ENCODE assay signal across 2 cellular contexts in the genomic region with DNA sequence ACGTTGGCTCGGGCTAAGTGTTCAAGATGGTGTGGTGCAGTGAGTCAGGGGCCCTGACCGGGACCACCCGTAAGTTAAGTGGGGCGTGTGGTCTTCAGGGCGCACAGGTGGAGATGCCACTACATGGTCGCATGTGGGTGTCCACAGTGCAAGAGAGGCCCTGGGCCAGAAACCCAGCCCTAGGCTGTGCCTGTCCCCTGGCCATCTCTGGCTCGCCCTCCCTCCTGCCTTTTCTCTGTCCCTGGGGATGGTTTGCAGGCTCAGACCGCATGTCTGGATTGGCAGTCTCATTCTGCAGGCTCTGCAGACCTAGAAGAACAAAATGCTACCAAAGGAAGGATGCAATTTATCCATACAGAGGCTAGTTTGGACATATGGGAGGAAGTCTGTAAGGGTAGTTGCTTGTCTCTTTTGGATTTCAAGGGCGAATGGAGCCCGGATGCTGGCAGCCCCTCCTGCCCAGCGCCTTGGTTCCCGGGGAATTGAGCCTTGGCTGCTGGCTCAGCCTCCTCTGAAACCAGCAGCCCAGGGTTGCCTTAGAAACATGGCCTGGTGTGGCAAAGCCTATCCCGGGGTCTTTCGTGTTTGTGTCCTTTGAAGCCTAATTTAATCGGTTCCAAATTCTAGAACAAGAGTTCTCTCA.
TF ChIP-seq lines count a peak whose summit lies in the region.

No MANE protein-coding gene starts in this region.

TF ChIP-seq in IMR-90, 13 proteins besides CTCF, POLR2A, EP300 and RAD21:
- no peak for TF ChIP-seq CEBPB (IDR thresholded peaks at IDR 0.05; ENCODE audit: low read depth, low read length)
- TF ChIP-seq, protein P1, sequence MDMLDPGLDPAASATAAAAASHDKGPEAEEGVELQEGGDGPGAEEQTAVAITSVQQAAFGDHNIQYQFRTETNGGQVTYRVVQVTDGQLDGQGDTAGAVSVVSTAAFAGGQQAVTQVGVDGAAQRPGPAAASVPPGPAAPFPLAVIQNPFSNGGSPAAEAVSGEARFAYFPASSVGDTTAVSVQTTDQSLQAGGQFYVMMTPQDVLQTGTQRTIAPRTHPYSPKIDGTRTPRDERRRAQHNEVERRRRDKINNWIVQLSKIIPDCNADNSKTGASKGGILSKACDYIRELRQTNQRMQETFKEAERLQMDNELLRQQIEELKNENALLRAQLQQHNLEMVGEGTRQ (IDR thresholded peaks at IDR 0.05; ENCODE audit: low read depth, low read length), result no peak
- no peak for TF ChIP-seq BHLHE40 (IDR thresholded peaks at IDR 0.05; ENCODE audit: low read depth, low read length)
- no peak for TF ChIP-seq FOS (IDR thresholded peaks at IDR 0.05; ENCODE audit: low read depth, low read length)
- no peak for TF ChIP-seq MAFK (IDR thresholded peaks at IDR 0.05; ENCODE audit: low read depth, low read length)

TF ChIP-seq in H1, 55 proteins besides CTCF, POLR2A, EP300 and RAD21:
- TF ChIP-seq ASH2L (IDR thresholded peaks at IDR 0.05; ENCODE audit: low read length) (no peak), HDAC2 (IDR thresholded peaks at IDR 0.05; ENCODE audit: borderline replicate concordance in 1 of 2, low read depth in 2 of 2, low read length in 2 of 2) (no peak), SRF (IDR thresholded peaks at IDR 0.05; ENCODE audit: low read depth, low read length) (no peak), KDM4A (IDR thresholded peaks at IDR 0.05; ENCODE audit: low read depth, low read length, severe bottlenecking) (no peak), CTBP2 (IDR thresholded peaks at IDR 0.05; ENCODE audit: borderline replicate concordance, insufficient read depth, insufficient read length, low read length) (no peak), EZH2 (IDR thresholded peaks at IDR 0.05; ENCODE audit: low read depth, low read length, severe bottlenecking) (no peak), SIN3A (conservative IDR thresholded peaks at IDR 0.05 in 1 of 2, IDR thresholded peaks at IDR 0.05 in 1 of 2; ENCODE audit: low read depth in 1 of 2, low read length in 2 of 2) (no peak), FOSL1 (IDR thresholded peaks at IDR 0.05; ENCODE audit: insufficient read depth, low read depth, low read length) (no peak), TAF7 (optimal IDR thresholded peaks at IDR 0.05; ENCODE audit: borderline replicate concordance, low read depth, low read length) (no peak), POU5F1 (IDR thresholded peaks at IDR 0.05; ENCODE audit: low read depth, low read length) (no peak), SP1 (IDR thresholded peaks at IDR 0.05; ENCODE audit: low read depth, low read length) (no peak), TAF1 (IDR thresholded peaks at IDR 0.05; ENCODE audit: low read depth, low read length) (no peak)
TF ChIP-seq in H1: peak in this region for 0.
